In genomic region chr1:171740356-171740863, GRCh38 we compare ENCODE assay signal across 8 cellular contexts.
DNase-seq lines count a peak whose midpoint lies in the region; ATAC-seq and TF ChIP-seq lines count a peak whose summit lies in the region.
"Had no signal": no experiment of that assay in that cellular context is flagged by ENCODE, and none has a peak within 500 bp of the region (broad histone marks: within the 10 kb centered on the region; RNA-seq: fewer than 3 reads in every experiment).

No MANE protein-coding gene starts in this region.

- no peaks in the 10 kb centered on the region for H3K9me3 ChIP-seq in ES-I3 (ENCODE audit: control insufficient read depth, insufficient read depth, low read length)

- no peak overlapping the region for H3K27ac ChIP-seq in rectal smooth muscle tissue (ENCODE audit: low read depth, low read length)

- DNase-seq in RKO (ENCODE audit: low spot score) (peak; percentile 29), epithelial cell of esophagus (ENCODE audit: low read depth) (no peak), NCI-H128 (lab: John Stamatoyannopoulos, UW; ENCODE audit: unreplicated experiment) (no peak), RPMI8226 (no peak)
- DNase-seq: activated naive CD4-positive, alpha-beta T cell treated with Interleukin-2 at 50 U/mL for 16 hours had no signal

- peaks cover 2% of the 10 kb centered on the region for H3K36me3 ChIP-seq in ES-I3 (ENCODE audit: insufficient read depth, low read length)
- H3K36me3 ChIP-seq in rectal smooth muscle tissue (ENCODE audit: control insufficient read depth, insufficient read depth, low read length) = no peaks in the 10 kb centered on the region

- no peak for ATAC-seq in GM18517 (IDR thresholded peaks at IDR 0.05; ENCODE audit: unreplicated experiment)

- H3K4me1 ChIP-seq in ES-I3 (ENCODE audit: insufficient read depth, low read length) (peaks cover 27% of the 10 kb centered on the region), rectal smooth muscle tissue (ENCODE audit: control insufficient read depth, insufficient read depth, low read length) (peaks cover 15% of the 10 kb centered on the region)

- H3K9ac ChIP-seq in ES-I3 (ENCODE audit: low read depth, low read length) (peak overlapping the region; percentile 23; the same call in 1 of the 2 replicates), rectal smooth muscle tissue (ENCODE audit: low read length) (no peak overlapping the region)

- H3K4me3 ChIP-seq in epithelial cell of esophagus (ENCODE audit: low read length) (peak overlapping the region; percentile 84), rectal smooth muscle tissue (ENCODE audit: low read length) (peak overlapping the region; percentile 97)

- no peak for TF ChIP-seq CTCF in epithelial cell of esophagus (IDR thresholded peaks at IDR 0.05; ENCODE audit: insufficient read depth, low read depth, low read length, missing control alignments)

- H3K27me3 ChIP-seq in rectal smooth muscle tissue (ENCODE audit: control insufficient read depth, insufficient read depth, low read length) = no peaks in the 10 kb centered on the region
